In the genomic region with DNA sequence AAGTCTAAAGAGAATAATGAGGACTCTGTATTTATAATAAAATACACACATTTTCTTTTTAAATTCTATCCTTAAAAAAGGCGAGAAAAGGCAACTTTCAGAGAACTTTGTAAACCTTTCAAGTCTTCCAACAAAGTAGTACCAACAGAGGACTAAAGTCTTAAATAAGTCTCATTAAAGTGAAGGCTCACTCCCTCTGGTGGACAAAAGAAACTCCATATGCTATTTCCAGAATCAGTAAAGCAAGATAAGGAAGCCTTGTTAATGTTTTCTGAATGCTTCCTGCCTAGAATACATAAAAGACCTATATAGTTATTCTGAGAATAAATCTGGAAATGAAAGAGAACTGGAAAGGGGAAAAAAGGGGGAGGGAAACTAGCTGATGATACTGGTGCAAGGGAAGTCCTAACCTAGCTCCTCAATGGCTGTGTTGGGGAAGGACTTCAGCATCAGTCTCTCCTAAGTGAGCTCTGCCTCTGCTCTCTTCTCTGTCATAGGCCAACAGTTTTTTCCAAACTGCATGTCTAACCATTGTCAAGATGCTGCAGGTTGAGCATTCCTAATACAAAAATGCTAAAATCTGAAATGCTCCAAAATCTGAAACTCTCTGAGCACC, we compare ENCODE assay signal across 8 cellular contexts. TPM values are rescaled to one million over a fixed set of nuclear protein-coding genes. Genes with fewer than 3 reads are reported as not detected.
A peak's percentile ranks its signal among the peaks of the same experiment; 100 is the strongest.
DNase-seq lines count a peak whose midpoint lies in the region; ATAC-seq and TF ChIP-seq lines count a peak whose summit lies in the region.

No MANE protein-coding gene starts in this region.

- peak overlapping the region; percentile 10; the same call in 1 of the 2 replicates for H3K27ac ChIP-seq in MM.1S (ENCODE audit: low read length)

- H3K9me2 ChIP-seq in MM.1S (replicated peaks; ENCODE audit: insufficient read depth, low read length) = no peaks in the 10 kb centered on the region

- peak; percentile 70 for TF ChIP-seq CTCF in MM.1S (IDR thresholded peaks at IDR 0.05; ENCODE audit: low read length)

- 0 out of 2 replicates have a peak, but pooled peaks cover 6% of the 10 kb centered on the region for H4K20me1 ChIP-seq in MM.1S (ENCODE audit: insufficient read depth, low read length)

- H3K9me3 ChIP-seq in MM.1S (replicated peaks; ENCODE audit: insufficient read depth, low read length) = no peaks in the 10 kb centered on the region

- H3K4me1 ChIP-seq in MM.1S (ENCODE audit: low read length) = peaks cover 12% of the 10 kb centered on the region; the same call in 1 of the 2 replicates

- no peaks in the 10 kb centered on the region for H3K36me3 ChIP-seq in MM.1S (replicated peaks; ENCODE audit: insufficient read depth, low read length)

- H3K79me2 ChIP-seq in MM.1S (ENCODE audit: low read length) = peaks cover 87% of the 10 kb centered on the region

- H3K4me2 ChIP-seq in MM.1S (ENCODE audit: low read depth, low read length) = no peak overlapping the region

- peaks cover 9% of the 10 kb centered on the region; the same call in 1 of the 2 replicates for H3F3A ChIP-seq in MM.1S (ENCODE audit: insufficient read depth, low read length)

- peak; percentile 38 for DNase-seq in GDM1 (lab: John Stamatoyannopoulos, UW)
- DNase-seq in MM.1S = peak; percentile 83
- DNase-seq in SHP77 (lab: John Stamatoyannopoulos, UW) = peak; percentile 64 to 76
- peak; percentile 76 for DNase-seq in dermis blood vessel endothelial cell
- DNase-seq in midbrain (lab: John Stamatoyannopoulos, UW) = peak; percentile 69
- DNase-seq in stimulated activated CD4-positive, alpha-beta T cell treated with anti-CD3 and anti-CD28 coated beads, Interleukin-1b, Interleukin-23, amount 100 ng/mL, for 48 hours = no peak
- DNase-seq in OCI-M2 (lab: John Stamatoyannopoulos, UW; ENCODE audit: unreplicated experiment) = no peak

- H3K4me3 ChIP-seq in MM.1S (ENCODE audit: low read length) = no peak overlapping the region

- no peaks in the 10 kb centered on the region for H3K27me3 ChIP-seq in MM.1S (replicated peaks; ENCODE audit: insufficient read depth, low read length)

- H3K9ac ChIP-seq in MM.1S (ENCODE audit: low read length) = no peak overlapping the region

- H2AFZ ChIP-seq in MM.1S (ENCODE audit: low read length) = no peak overlapping the region

- ATAC-seq in GM21717 (IDR thresholded peaks at IDR 0.05; ENCODE audit: unreplicated experiment) = peak; percentile 42

RNA-seq across cellular contexts. Expression of a gene that starts 7.2 kb away (rescaled TPM):
- 57.5 and 117 TPM in 2 replicates for total RNA-seq in dermis blood vessel endothelial cell

Comparison
In these comparisons a context has a peak if more than half of its experiments do, and no peak if none do; other contexts are left out.
1. DNase-seq: peak in GDM1 (single experiment), MM.1S (single experiment), SHP77 (2 of 2), dermis blood vessel endothelial cell (single experiment) and midbrain (single experiment); none in stimulated activated CD4-positive, alpha-beta T cell treated with anti-CD3 and anti-CD28 coated beads, Interleukin-1b, Interleukin-23, amount 100 ng/mL, for 48 hours (single experiment) and OCI-M2 (single experiment).